Comparison of ENCODE assay signal across 27 cellular contexts in the genomic region with DNA sequence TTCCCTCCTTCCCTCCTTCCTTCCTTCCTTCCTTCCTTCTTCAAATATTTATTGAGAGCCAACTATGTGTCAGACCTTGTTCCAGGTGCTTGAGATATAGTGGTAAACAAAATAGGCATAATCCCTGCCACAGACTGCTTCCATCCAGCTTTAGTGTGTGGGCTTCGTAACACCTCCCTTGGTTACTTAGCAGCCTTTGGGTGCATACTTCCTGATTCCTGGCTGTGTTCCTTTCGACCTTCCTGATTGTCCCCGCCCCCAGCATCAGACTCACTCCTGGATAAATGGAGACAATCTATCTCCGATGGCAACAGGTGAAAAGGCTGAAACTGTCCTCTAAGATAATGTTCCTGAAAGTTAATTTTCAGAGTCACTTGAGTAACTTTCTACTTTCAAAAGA. TPM values are rescaled to one million over a fixed set of nuclear protein-coding genes. Genes with fewer than 3 reads are reported as not detected.
"Had no signal": no experiment of that assay in that cellular context is flagged by ENCODE, and none has a peak within 500 bp of the region (broad histone marks: within the 10 kb centered on the region; RNA-seq: fewer than 3 reads in every experiment).

No MANE protein-coding gene starts in this region.

- H3K36me3 ChIP-seq: brain microvascular endothelial cell, esophagus muscularis mucosa, heart right ventricle, neutrophil, sigmoid colon, spleen, tibial artery had no signal

- H3K9me3 ChIP-seq: esophagus muscularis mucosa, heart right ventricle, neutrophil, sigmoid colon, spleen, tibial artery had no signal

- H3K4me3 Mint-ChIP-seq: activated CD4-positive, alpha-beta T cell treated with anti-CD3 and anti-CD28 coated beads, Interleukin-2, amount 10 ng/mL, durations not matched to agents 7 days and 5 days; activated CD8-positive, alpha-beta T cell treated with anti-CD3 and anti-CD28 coated beads, Interleukin-2, amount 10 ng/mL, durations not matched to agents 7 days and 5 days; activated naive CD4-positive, alpha-beta T cell treated with anti-CD3 and anti-CD28 coated beads for 36 hours; activated naive CD8-positive, alpha-beta T cell treated with anti-CD3 and anti-CD28 coated beads, Interleukin-2, amount 50 U/mL, for 24 hours; activated T-cell treated with anti-CD3 and anti-CD28 coated beads, Interleukin-2, amount 50 U/mL, for 24 hours; natural killer cell treated with Interleukin-12 subunit alpha and Interleukin-12 subunit beta and Interleukin-15 and Interleukin-18, amount 100 ng/mL, for 72 hours had no signal

- H3K9ac ChIP-seq: parathyroid adenoma had no signal

- H3K27ac Mint-ChIP-seq: activated CD4-positive, alpha-beta T cell treated with anti-CD3 and anti-CD28 coated beads, Interleukin-2, amount 10 ng/mL, durations not matched to agents 7 days and 5 days; activated CD8-positive, alpha-beta T cell treated with anti-CD3 and anti-CD28 coated beads, Interleukin-2, amount 10 ng/mL, durations not matched to agents 7 days and 5 days; activated naive CD4-positive, alpha-beta T cell treated with anti-CD3 and anti-CD28 coated beads for 36 hours; activated naive CD8-positive, alpha-beta T cell treated with anti-CD3 and anti-CD28 coated beads, Interleukin-2, amount 50 U/mL, for 24 hours; activated T-cell treated with anti-CD3 and anti-CD28 coated beads, Interleukin-2, amount 50 U/mL, for 24 hours; activated T-helper 2 cell treated with anti-CD3 and anti-CD28 coated beads, Interferon-gamma antibody, Interleukin-2, Interleukin-4, amounts not matched to agents 10 μg/mL and 5 μg/mL and 100 μg/mL, durations not matched to agents 14 hours and 24 hours and 36 hours had no signal

- H3K27ac ChIP-seq: brain microvascular endothelial cell, esophagus muscularis mucosa, heart right ventricle, neutrophil, parathyroid adenoma, sigmoid colon, spleen, tibial artery had no signal

- H3K27me3 ChIP-seq: brain microvascular endothelial cell, esophagus muscularis mucosa, heart right ventricle, neutrophil, sigmoid colon, spleen, tibial artery had no signal

- H3K9me3 Mint-ChIP-seq: activated CD4-positive, alpha-beta T cell treated with anti-CD3 and anti-CD28 coated beads, Interleukin-2, amount 10 ng/mL, durations not matched to agents 7 days and 5 days; activated naive CD4-positive, alpha-beta T cell treated with anti-CD3 and anti-CD28 coated beads for 36 hours; activated naive CD8-positive, alpha-beta T cell treated with anti-CD3 and anti-CD28 coated beads, Interleukin-2, amount 50 U/mL, for 24 hours; activated T-cell treated with anti-CD3 and anti-CD28 coated beads, Interleukin-2, amount 50 U/mL, for 24 hours; activated T-helper 2 cell treated with anti-CD3 and anti-CD28 coated beads, Interferon-gamma antibody, Interleukin-2, Interleukin-4, amounts not matched to agents 10 μg/mL and 5 μg/mL and 100 μg/mL, durations not matched to agents 14 hours and 24 hours and 36 hours; natural killer cell treated with Interleukin-12 subunit alpha and Interleukin-12 subunit beta and Interleukin-15 and Interleukin-18, amount 100 ng/mL, for 72 hours had no signal

- DNase-seq: activated CD4-positive, alpha-beta T cell treated with anti-CD3 and anti-CD28 coated beads, Interleukin-2, amount 10 ng/mL, durations not matched to agents 7 days and 5 days; activated CD8-positive, alpha-beta T cell treated with anti-CD3 and anti-CD28 coated beads, Interleukin-2, amount 10 ng/mL, durations not matched to agents 7 days and 5 days; activated naive CD4-positive, alpha-beta T cell treated with anti-CD3 and anti-CD28 coated beads for 36 hours; activated naive CD8-positive, alpha-beta T cell treated with anti-CD3 and anti-CD28 coated beads, Interleukin-2, amount 50 U/mL, for 24 hours; activated T-cell treated with anti-CD3 and anti-CD28 coated beads, Interleukin-2, amount 50 U/mL, for 24 hours; anterior cingulate cortex; brain microvascular endothelial cell; cerebellar nuclear complex; cortex of kidney; effector CD4-positive, alpha-beta T cell; heart right ventricle; left ventricle myocardium superior; mesenchymal stem cell; sigmoid colon; spleen; stimulated activated naive CD4-positive, alpha-beta T cell treated with Interleukin-2 at 50 U/mL for 16 hours; substantia nigra; T-helper 1 cell; T-helper 9 cell; tibial artery had no signal

- H3K79me2 ChIP-seq: parathyroid adenoma had no signal

- H3K4me3 ChIP-seq: esophagus muscularis mucosa, heart right ventricle, sigmoid colon, spleen, tibial artery had no signal

- H3K27me3 Mint-ChIP-seq: activated CD4-positive, alpha-beta T cell treated with anti-CD3 and anti-CD28 coated beads, Interleukin-2, amount 10 ng/mL, durations not matched to agents 7 days and 5 days; activated naive CD8-positive, alpha-beta T cell treated with anti-CD3 and anti-CD28 coated beads, Interleukin-2, amount 50 U/mL, for 24 hours; activated T-cell treated with anti-CD3 and anti-CD28 coated beads, Interleukin-2, amount 50 U/mL, for 24 hours had no signal

- H3K36me3 Mint-ChIP-seq: natural killer cell treated with Interleukin-12 subunit alpha and Interleukin-12 subunit beta and Interleukin-15 and Interleukin-18, amount 100 ng/mL, for 72 hours had no signal

- FAIRE-seq: endothelial cell of umbilical vein had no signal

- H3K4me1 Mint-ChIP-seq: activated CD4-positive, alpha-beta T cell treated with anti-CD3 and anti-CD28 coated beads, Interleukin-2, amount 10 ng/mL, durations not matched to agents 7 days and 5 days; activated naive CD8-positive, alpha-beta T cell treated with anti-CD3 and anti-CD28 coated beads, Interleukin-2, amount 50 U/mL, for 24 hours had no signal

- H3K4me1 ChIP-seq: heart right ventricle, parathyroid adenoma, sigmoid colon, spleen, tibial artery had no signal

- H2AFZ ChIP-seq: parathyroid adenoma had no signal

RNA-seq across cellular contexts. Expression of a gene that starts 13.5 kb away (rescaled TPM):
- total RNA-seq: kidney epithelial cell had no signal
